Comparison of ENCODE assay signal across 16 cellular contexts in the genomic region with DNA sequence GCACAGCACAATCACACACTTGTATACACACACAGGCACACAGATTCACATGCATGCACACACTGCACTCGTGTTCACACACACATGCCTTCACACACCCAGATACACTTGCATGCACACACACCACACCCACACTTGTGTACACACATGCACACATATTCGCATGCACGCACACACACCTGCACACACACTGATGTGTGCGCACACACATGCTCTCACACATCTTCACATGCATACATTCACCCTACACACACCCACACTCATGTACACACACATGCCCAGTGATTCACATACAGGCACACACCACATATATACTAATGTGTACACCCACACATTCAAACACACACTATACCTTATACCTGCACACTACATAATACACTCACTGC.
DNase-seq lines count a peak whose midpoint lies in the region; ATAC-seq, FAIRE-seq and TF ChIP-seq lines count a peak whose summit lies in the region.
"Had no signal": no experiment of that assay in that cellular context is flagged by ENCODE, and none has a peak within 500 bp of the region (broad histone marks: within the 10 kb centered on the region; RNA-seq: fewer than 3 reads in every experiment).

No MANE protein-coding gene starts in this region.

- H3K4ac ChIP-seq in mesenchymal stem cell (ENCODE audit: low read depth in 1 of 2, low read length in 2 of 2) = no peak overlapping the region

- H3K9me3 ChIP-seq in HepG2 (ENCODE audit: low read length) = no peaks in the 10 kb centered on the region
- no peaks in the 10 kb centered on the region for H3K9me3 ChIP-seq in right lobe of liver
- H3K9me3 ChIP-seq in MM.1S (replicated peaks; ENCODE audit: insufficient read depth, low read length) = no peaks in the 10 kb centered on the region
- no peaks in the 10 kb centered on the region for H3K9me3 ChIP-seq in small intestine (ENCODE audit: control insufficient read depth, low read depth)
- no peaks in the 10 kb centered on the region for H3K9me3 ChIP-seq in mesenchymal stem cell (ENCODE audit: control insufficient read depth, low read length)
- H3K9me3 ChIP-seq: A549, HAP-1, SJSA1 had no signal

- H4K8ac ChIP-seq in mesenchymal stem cell (ENCODE audit: low read length) = no peak overlapping the region

- no peak overlapping the region for H3K9ac ChIP-seq in HepG2 (ENCODE audit: insufficient read depth, low read depth, low read length)
- H3K9ac ChIP-seq in MM.1S (ENCODE audit: low read length) = no peak overlapping the region
- H3K9ac ChIP-seq in mesenchymal stem cell (ENCODE audit: low read length) = no peak overlapping the region

- H2AK5ac ChIP-seq in mesenchymal stem cell (ENCODE audit: low read length, severe bottlenecking) = no peak overlapping the region

- POLR2A ChIA-PET in HepG2 (lab: Yijun Ruan, JAX) = no interaction called here

- H2AFZ ChIP-seq in HepG2 (ENCODE audit: low read length) (no peak overlapping the region), MM.1S (ENCODE audit: low read length) (no peak overlapping the region), mesenchymal stem cell (ENCODE audit: low read depth, low read length) (no peak overlapping the region)

- H2BK15ac ChIP-seq in mesenchymal stem cell (ENCODE audit: low read depth, poor library complexity, severe bottlenecking) = no peak overlapping the region

- no peak for TF ChIP-seq RAD21 in HepG2 (CRISPR knock-in tag; IDR thresholded peaks at IDR 0.05)

- H3K4me3 Mint-ChIP-seq in natural killer cell treated with Interleukin-12 subunit alpha and Interleukin-12 subunit beta and Interleukin-15 and Interleukin-18, amount 100 ng/mL, for 72 hours = no peak overlapping the region
- H3K4me3 Mint-ChIP-seq: B cell had no signal

- H2BK12ac ChIP-seq in mesenchymal stem cell (ENCODE audit: low read length in 2 of 2) = no peak overlapping the region

- H3K27ac ChIP-seq in HepG2 (ENCODE audit: extremely low read length, insufficient read depth, low read length) (no peak overlapping the region), right lobe of liver (no peak overlapping the region), MM.1S (ENCODE audit: low read length) (peak overlapping the region; percentile 52; the same call in 1 of the 2 replicates), small intestine (ENCODE audit: low read depth in 1 of 2, low read length in 1 of 2) (no peak overlapping the region), mesenchymal stem cell (ENCODE audit: low read length, poor library complexity, severe bottlenecking) (no peak overlapping the region)
- H3K27ac ChIP-seq: A549, SJSA1 had no signal

- H3K36me3 Mint-ChIP-seq in natural killer cell treated with Interleukin-12 subunit alpha and Interleukin-12 subunit beta and Interleukin-15 and Interleukin-18, amount 100 ng/mL, for 72 hours = no peaks in the 10 kb centered on the region

- H2BK5ac ChIP-seq in mesenchymal stem cell (ENCODE audit: low read depth, low read length, poor library complexity, severe bottlenecking) = no peak overlapping the region

- BruUV-seq in HepG2 (replicated peaks; lab: Mats Ljungman, UMichigan) = no TSS peak

- CTCF ChIA-PET in HepG2 (lab: Yijun Ruan, JAX; ENCODE audit: low intra/inter-chr PET ratio, low total read pairs) = no interaction called here

- peaks cover 6 to 7% of the 10 kb centered on the region in 2 donors for H3K27me3 Mint-ChIP-seq in natural killer cell treated with Interleukin-12 subunit alpha and Interleukin-12 subunit beta and Interleukin-15 and Interleukin-18, amount 100 ng/mL, for 72 hours

- TF ChIP-seq CTCF in HepG2 (CRISPR knock-in tag; IDR thresholded peaks at IDR 0.05) (no peak), right lobe of liver (IDR thresholded peaks at IDR 0.05) (no peak), MM.1S (IDR thresholded peaks at IDR 0.05; ENCODE audit: low read length) (no peak)

- H3K9me2 ChIP-seq in MM.1S (replicated peaks; ENCODE audit: insufficient read depth, low read length) = no peaks in the 10 kb centered on the region

- H4K20me1 ChIP-seq in HepG2 (ENCODE audit: insufficient read depth, low read length) = no peaks in the 10 kb centered on the region
- no peaks in the 10 kb centered on the region for H4K20me1 ChIP-seq in MM.1S (ENCODE audit: insufficient read depth, low read length)

- TF ChIP-seq EP300 in HepG2 (IDR thresholded peaks at IDR 0.05; ENCODE audit: low read depth in 2 of 2, low read length in 2 of 2) (no peak), HepG2 (CRISPR knock-in tag; IDR thresholded peaks at IDR 0.05; ENCODE audit: borderline replicate concordance) (no peak)

- peaks cover 0 to 5% of the 10 kb centered on the region in 2 donors for H3K4me1 Mint-ChIP-seq in natural killer cell treated with Interleukin-12 subunit alpha and Interleukin-12 subunit beta and Interleukin-15 and Interleukin-18, amount 100 ng/mL, for 72 hours (ENCODE audit: low read depth in 2 of 2)
- H3K4me1 Mint-ChIP-seq: B cell had no signal

- no peak overlapping the region for H3K14ac ChIP-seq in mesenchymal stem cell (ENCODE audit: low read length in 2 of 2)

- no peaks in the 10 kb centered on the region for H3K9me3 Mint-ChIP-seq in natural killer cell treated with Interleukin-12 subunit alpha and Interleukin-12 subunit beta and Interleukin-15 and Interleukin-18, amount 100 ng/mL, for 72 hours

- intact Hi-C loops in HepG2 (cut with micrococcal nuclease; ENCODE audit: unreplicated experiment) (no loop called here), right lobe of liver (cut with DNase I) (no loop called here)

- in situ Hi-C loops in HepG2 (cut with HindIII; ENCODE audit: extremely low pct_ligation_motif_present, low pct_unique_long_range_greater_than_20kb) = loop anchor here (25.0 kb wide), 1 partner anchor 338 kb away; no protein-coding TSS in a partner anchor

- TF ChIP-seq POLR2A in HepG2 (IDR thresholded peaks at IDR 0.05; ENCODE audit: insufficient read depth in 1 of 2, low read depth in 2 of 2, low read length in 2 of 2) = no peak
- TF ChIP-seq POLR2A in right lobe of liver (IDR thresholded peaks at IDR 0.05) = no peak

- H3K4me2 ChIP-seq in HepG2 (ENCODE audit: low read depth, low read length) (no peak overlapping the region), MM.1S (ENCODE audit: low read depth, low read length) (peak overlapping the region; percentile 41; the same call in 1 of the 2 replicates), mesenchymal stem cell (ENCODE audit: low read length, poor library complexity, severe bottlenecking) (no peak overlapping the region)
- H3K4me2 ChIP-seq: A549 had no signal

- no peaks in the 10 kb centered on the region for H3K79me2 ChIP-seq in HepG2 (ENCODE audit: insufficient read depth, low read length)
- no peaks in the 10 kb centered on the region for H3K79me2 ChIP-seq in MM.1S (ENCODE audit: low read length)

- no peak overlapping the region for H3K27ac Mint-ChIP-seq in natural killer cell treated with Interleukin-12 subunit alpha and Interleukin-12 subunit beta and Interleukin-15 and Interleukin-18, amount 100 ng/mL, for 72 hours
- H3K27ac Mint-ChIP-seq: B cell had no signal

- DNase-seq in HepG2 (ENCODE audit: low spot score) (no peak), right lobe of liver (no peak), MM.1S (no peak), urothelium cell line (ENCODE audit: low spot score) (no peak), small intestine (no peak), mesenchymal stem cell (no peak)
- DNase-seq in natural killer cell treated with Interleukin-12 subunit alpha and Interleukin-12 subunit beta and Interleukin-15 and Interleukin-18, amount 100 ng/mL, for 72 hours (ENCODE audit: low spot score) = no peak
- DNase-seq: Kasumi-1, NCI-H1694 treated with DMSO at 0.1 percent for 48 hours, NCI-H446 treated with DMSO at 0.1 percent for 48 hours, NCI-H526 treated with DMSO at 0.1 percent for 48 hours had no signal

- H3K4me1 ChIP-seq in HepG2 (ENCODE audit: insufficient read depth, low read length) = no peaks in the 10 kb centered on the region
- no peaks in the 10 kb centered on the region for H3K4me1 ChIP-seq in right lobe of liver
- peaks cover 16% of the 10 kb centered on the region for H3K4me1 ChIP-seq in MM.1S (ENCODE audit: low read length)
- no peaks in the 10 kb centered on the region for H3K4me1 ChIP-seq in small intestine (ENCODE audit: control insufficient read depth in 2 of 2, insufficient read depth in 1 of 2, low read depth in 1 of 2, low read length in 1 of 2)
- H3K4me1 ChIP-seq in mesenchymal stem cell (ENCODE audit: control insufficient read depth, insufficient read depth, low read depth, low read length) = no peaks in the 10 kb centered on the region
- H3K4me1 ChIP-seq: A549, HAP-1, SJSA1 had no signal

- no peak overlapping the region for H3K23ac ChIP-seq in mesenchymal stem cell (ENCODE audit: low read length in 2 of 2)

- no peak overlapping the region for H4K91ac ChIP-seq in mesenchymal stem cell (ENCODE audit: low read length)

- FAIRE-seq in HepG2 (lab: Jason Lieb, UNC) = no peak
- peak; percentile 84 for FAIRE-seq in urothelium cell line (lab: Jason Lieb, UNC)
- FAIRE-seq in small intestine (lab: Jason Lieb, UNC) = no peak
- FAIRE-seq: A549 had no signal

- H3K79me1 ChIP-seq in mesenchymal stem cell (replicated peaks; ENCODE audit: low read length, poor library complexity, severe bottlenecking) = no peaks in the 10 kb centered on the region

- H3K27me3 ChIP-seq in HepG2 (ENCODE audit: control insufficient read depth in 1 of 2, insufficient read depth in 2 of 2, low read length in 2 of 2) (peaks cover 0 to 29% of the 10 kb centered on the region in 2 experiments; a peak in 1 of 5 replicates), right lobe of liver (no peaks in the 10 kb centered on the region), MM.1S (replicated peaks; ENCODE audit: insufficient read depth, low read length) (no peaks in the 10 kb centered on the region), small intestine (ENCODE audit: control insufficient read depth in 2 of 2, insufficient read depth in 2 of 2, low read length in 2 of 2) (no peaks in the 10 kb centered on the region), mesenchymal stem cell (ENCODE audit: control insufficient read depth in 1 of 2, insufficient read depth in 1 of 2, low read length in 2 of 2) (peaks cover 26 to 39% of the 10 kb centered on the region in 2 experiments)
- H3K27me3 ChIP-seq: SJSA1 had no signal

- H3K36me3 ChIP-seq in HepG2 (replicated peaks in 1 of 2; ENCODE audit: control insufficient read depth in 1 of 2, insufficient read depth in 2 of 2, low read length in 2 of 2) (no peaks in the 10 kb centered on the region), right lobe of liver (no peaks in the 10 kb centered on the region), MM.1S (replicated peaks; ENCODE audit: insufficient read depth, low read length) (no peaks in the 10 kb centered on the region), small intestine (ENCODE audit: control insufficient read depth in 2 of 2, insufficient read depth in 2 of 2, low read length in 2 of 2) (no peaks in the 10 kb centered on the region), mesenchymal stem cell (ENCODE audit: control insufficient read depth in 1 of 2, insufficient read depth in 2 of 2, low read depth in 1 of 2, low read length in 2 of 2) (no peaks in the 10 kb centered on the region)
- H3K36me3 ChIP-seq: HAP-1, SJSA1 had no signal

- H3F3A ChIP-seq in MM.1S (ENCODE audit: insufficient read depth, low read length) = 0 out of 2 replicates have a peak, but pooled peaks cover 4% of the 10 kb centered on the region

- WGBS in HepG2 (ENCODE audit: low lambda C conversion rate) = 11% methylated on average over 4 of the region's 4 CpGs
- 88% methylated on average over 4 of the region's 4 CpGs for WGBS in right lobe of liver (ENCODE audit: insufficient coverage, low coverage, low lambda C conversion rate, missing lambda C conversion rate)
- WGBS in small intestine, 3 donors = 85 to 92% (median 86%) methylated on average over 4 of the region's 4 CpGs
- WGBS in mesenchymal stem cell = 87% methylated on average over 4 of the region's 4 CpGs

- ATAC-seq in HepG2 (no peak), right lobe of liver (no peak), HG03457 (IDR thresholded peaks at IDR 0.05; ENCODE audit: unreplicated experiment) (no peak)
- ATAC-seq in natural killer cell treated with Interleukin-12 subunit alpha and Interleukin-12 subunit beta and Interleukin-15 and Interleukin-18, amount 100 ng/mL, for 72 hours = peak; percentile 10 to 36
- ATAC-seq: A549 had no signal

- no peak overlapping the region for H2BK120ac ChIP-seq in mesenchymal stem cell (ENCODE audit: low read depth, low read length)

- H3K4me3 ChIP-seq in HepG2 (replicated peaks in 1 of 3; ENCODE audit: insufficient read depth in 1 of 3, low read depth in 2 of 3, low read length in 3 of 3) (no peak overlapping the region), right lobe of liver (no peak overlapping the region), MM.1S (ENCODE audit: low read length) (no peak overlapping the region), small intestine (ENCODE audit: low read depth in 1 of 2, low read length in 2 of 2) (no peak overlapping the region), mesenchymal stem cell (ENCODE audit: insufficient read depth in 1 of 2, low read depth in 1 of 2, low read length in 2 of 2) (no peak overlapping the region)
- H3K4me3 ChIP-seq: A549, HAP-1, SJSA1 had no signal

- H3K18ac ChIP-seq in mesenchymal stem cell (ENCODE audit: low read depth in 1 of 2, low read length in 2 of 2) = no peak overlapping the region

Comparison
In these comparisons a context has a peak if more than half of its experiments do, and no peak if none do; other contexts are left out.
1. ATAC-seq: peak in natural killer cell treated with Interleukin-12 subunit alpha and Interleukin-12 subunit beta and Interleukin-15 and Interleukin-18, amount 100 ng/mL, for 72 hours (2 of 2); none in HepG2 (single experiment), right lobe of liver (0 of 4) and HG03457 (single experiment).